ENCODE assay signal across 8 cellular contexts in the genomic region with DNA sequence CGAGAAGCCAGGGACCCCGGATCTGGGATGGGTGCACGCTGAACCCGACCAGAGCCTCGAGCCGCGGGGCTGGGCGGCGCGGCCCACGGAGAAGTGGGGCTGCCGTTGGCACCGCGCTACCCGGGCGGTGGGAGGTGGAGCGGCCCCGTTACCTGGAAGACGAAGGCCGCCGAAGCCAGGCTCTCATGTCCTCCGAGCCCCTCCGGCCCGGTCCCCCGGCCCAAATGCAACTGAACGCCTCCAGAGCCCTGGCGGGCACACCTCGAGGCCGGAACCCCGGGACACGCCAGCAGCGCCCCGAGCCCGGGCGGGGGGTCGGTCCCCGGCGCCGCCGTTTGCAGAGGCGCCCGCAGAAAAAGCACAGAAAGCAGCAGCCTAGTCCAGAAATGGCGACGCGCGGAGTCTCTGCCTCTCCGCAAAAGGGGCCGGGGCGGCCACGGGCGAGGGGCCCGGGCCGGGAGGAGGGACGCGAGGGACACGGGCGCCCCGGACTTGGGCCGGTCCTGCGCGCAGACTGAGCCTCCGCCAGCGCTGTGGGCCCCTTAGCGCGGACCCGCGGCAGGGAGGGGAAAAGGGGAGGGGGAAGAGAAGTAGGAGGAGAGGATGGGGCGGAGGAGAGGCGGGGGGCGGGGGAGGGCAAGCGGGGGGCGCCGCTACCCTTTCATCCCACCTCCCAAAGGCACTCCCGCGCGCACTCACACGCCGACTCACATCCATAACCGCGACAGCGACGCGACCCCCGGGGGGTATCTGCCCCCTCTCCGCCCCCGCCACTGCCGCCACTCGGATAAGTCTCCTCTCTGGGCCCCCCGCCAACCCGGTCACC. TPM values are rescaled to one million over a fixed set of nuclear protein-coding genes. Genes with fewer than 3 reads are reported as not detected.
A peak's percentile ranks its signal among the peaks of the same experiment; 100 is the strongest.
DNase-seq lines count a peak whose midpoint lies in the region; ATAC-seq lines count a peak whose summit lies in the region.

No MANE protein-coding gene starts in this region.

- no peaks in the 10 kb centered on the region for H3K9me3 Mint-ChIP-seq in activated T-helper 1 cell treated with anti-CD3 and anti-CD28 coated beads, Interleukin-12 subunit alpha, Interleukin-12 subunit beta, Interleukin-2, Interleukin-4 antibody, amounts not matched to agents 30 ng/mL and 10 ng/mL and 1 ng/mL, durations not matched to agents 14 hours and 24 hours and 36 hours

- intact Hi-C loops in activated T-helper 1 cell treated with anti-CD3 and anti-CD28 coated beads, Interleukin-12 subunit alpha, Interleukin-12 subunit beta, Interleukin-2, Interleukin-4 antibody, amounts not matched to agents 30 ng/mL and 10 ng/mL and 1 ng/mL, durations not matched to agents 14 hours and 24 hours and 36 hours (cut with micrococcal nuclease) = loop anchor here (2.0 to 10.0 kb wide), 6 partner anchors 25 to 607 kb away; no protein-coding TSS in a partner anchor
- intact Hi-C loops in left cardiac atrium (cut with DNase I) (loop anchor here (2.0 to 10.0 kb wide), 3 partner anchors 95 to 268 kb away; no protein-coding TSS in a partner anchor), sciatic nerve (cut with DNase I) (no loop called here)

- no peak overlapping the region for H2AFZ ChIP-seq in Karpas-422 (ENCODE audit: low read length)

- H3K9me2 ChIP-seq in Karpas-422 (replicated peaks; ENCODE audit: insufficient read depth, low read length) = no peaks in the 10 kb centered on the region

- peak overlapping the region in 10 of 11 experiments; percentile 86 to 95 (median 91); a peak in 20 of 22 replicates for H3K27ac ChIP-seq in BLaER1 treated with 17β-estradiol and CSF1 and Interleukin-3, amounts not matched to agents 10 nM and 100 nM
- no peak overlapping the region for H3K27ac ChIP-seq in Karpas-422 (ENCODE audit: low read length)

- H3K79me2 ChIP-seq in Karpas-422 (ENCODE audit: low read length) = no peaks in the 10 kb centered on the region

- H3K4me1 Mint-ChIP-seq in activated T-helper 1 cell treated with anti-CD3 and anti-CD28 coated beads, Interleukin-12 subunit alpha, Interleukin-12 subunit beta, Interleukin-2, Interleukin-4 antibody, amounts not matched to agents 30 ng/mL and 10 ng/mL and 1 ng/mL, durations not matched to agents 14 hours and 24 hours and 36 hours (ENCODE audit: low read depth) = peaks cover 37% of the 10 kb centered on the region

- no peak overlapping the region for H3K27ac Mint-ChIP-seq in activated T-helper 1 cell treated with anti-CD3 and anti-CD28 coated beads, Interleukin-12 subunit alpha, Interleukin-12 subunit beta, Interleukin-2, Interleukin-4 antibody, amounts not matched to agents 30 ng/mL and 10 ng/mL and 1 ng/mL, durations not matched to agents 14 hours and 24 hours and 36 hours

- H3K36me3 Mint-ChIP-seq in activated T-helper 1 cell treated with anti-CD3 and anti-CD28 coated beads, Interleukin-12 subunit alpha, Interleukin-12 subunit beta, Interleukin-2, Interleukin-4 antibody, amounts not matched to agents 30 ng/mL and 10 ng/mL and 1 ng/mL, durations not matched to agents 14 hours and 24 hours and 36 hours (ENCODE audit: low read depth) = no peaks in the 10 kb centered on the region

- peak overlapping the region; percentile 81 to 95 (median 89) for H3K9ac ChIP-seq in BLaER1 treated with 17β-estradiol and CSF1 and Interleukin-3, amounts not matched to agents 10 nM and 100 nM
- H3K9ac ChIP-seq in Karpas-422 (ENCODE audit: low read length) = no peak overlapping the region

- H3K27me3 Mint-ChIP-seq in activated T-helper 1 cell treated with anti-CD3 and anti-CD28 coated beads, Interleukin-12 subunit alpha, Interleukin-12 subunit beta, Interleukin-2, Interleukin-4 antibody, amounts not matched to agents 30 ng/mL and 10 ng/mL and 1 ng/mL, durations not matched to agents 14 hours and 24 hours and 36 hours (ENCODE audit: insufficient read depth) = peaks cover 18% of the 10 kb centered on the region

- H3K9me3 ChIP-seq in BLaER1 treated with 17β-estradiol and CSF1 and Interleukin-3, amounts not matched to agents 10 nM and 100 nM (replicated peaks in 1 of 11) = no peaks in the 10 kb centered on the region
- no peaks in the 10 kb centered on the region for H3K9me3 ChIP-seq in Karpas-422 (ENCODE audit: low read length)

- no peaks in the 10 kb centered on the region; a peak in 1 of 22 replicates for H3K36me3 ChIP-seq in BLaER1 treated with 17β-estradiol and CSF1 and Interleukin-3, amounts not matched to agents 10 nM and 100 nM
- no peaks in the 10 kb centered on the region for H3K36me3 ChIP-seq in Karpas-422 (ENCODE audit: insufficient read depth, low read length)

- H3K27me3 ChIP-seq in BLaER1 treated with 17β-estradiol and CSF1 and Interleukin-3, amounts not matched to agents 10 nM and 100 nM = peaks cover 22 to 43% (median 30%) of the 10 kb centered on the region in 11 experiments
- no peaks in the 10 kb centered on the region for H3K27me3 ChIP-seq in Karpas-422 (ENCODE audit: low read length)

- peaks cover 33 to 65% (median 51%) of the 10 kb centered on the region in 10 experiments for H3K4me1 ChIP-seq in BLaER1 treated with 17β-estradiol and CSF1 and Interleukin-3, amounts not matched to agents 10 nM and 100 nM
- H3K4me1 ChIP-seq in Karpas-422 (ENCODE audit: low read length) = peaks cover 4% of the 10 kb centered on the region; the same call in 1 of the 2 replicates

- no peak for DNase-seq in Karpas-422
- DNase-seq in activated T-helper 1 cell treated with anti-CD3 and anti-CD28 coated beads, Interleukin-12 subunit alpha, Interleukin-12 subunit beta, Interleukin-2, Interleukin-4 antibody, amounts not matched to agents 30 ng/mL and 10 ng/mL and 1 ng/mL, durations not matched to agents 14 hours and 24 hours and 36 hours (ENCODE audit: low spot score) = peak; percentile 12
- peak; percentile 43 for DNase-seq in left cardiac atrium
- DNase-seq in sciatic nerve (ENCODE audit: low spot score) = peak; percentile 75
- no peak for DNase-seq in effector CD8-positive, alpha-beta T cell (lab: John Stamatoyannopoulos, UW)

- peak overlapping the region in 9 of 11 experiments; percentile 86 to 100 (median 99); a peak in 21 of 22 replicates for H3K4me2 ChIP-seq in BLaER1 treated with 17β-estradiol and CSF1 and Interleukin-3, amounts not matched to agents 10 nM and 100 nM
- peak overlapping the region; percentile 38 for H3K4me2 ChIP-seq in Karpas-422 (ENCODE audit: low read depth, low read length, poor library complexity, severe bottlenecking)

- peak overlapping the region; percentile 85 for H3K4me3 Mint-ChIP-seq in activated T-helper 1 cell treated with anti-CD3 and anti-CD28 coated beads, Interleukin-12 subunit alpha, Interleukin-12 subunit beta, Interleukin-2, Interleukin-4 antibody, amounts not matched to agents 30 ng/mL and 10 ng/mL and 1 ng/mL, durations not matched to agents 14 hours and 24 hours and 36 hours

- peaks cover 0 to 39% (median 9%) of the 10 kb centered on the region in 11 experiments; a peak in 15 of 22 replicates for H4K20me1 ChIP-seq in BLaER1 treated with 17β-estradiol and CSF1 and Interleukin-3, amounts not matched to agents 10 nM and 100 nM
- H4K20me1 ChIP-seq in Karpas-422 (ENCODE audit: insufficient read depth, low read depth, low read length) = no peaks in the 10 kb centered on the region; the same call in 1 of the 2 replicates

- ATAC-seq in left cardiac atrium (peak; percentile 25 to 38), sciatic nerve (peak; percentile 21), HG02885 (IDR thresholded peaks at IDR 0.05; ENCODE audit: poor library complexity, unreplicated experiment) (no peak), GM21723 (IDR thresholded peaks at IDR 0.05; ENCODE audit: unreplicated experiment) (no peak)

- H3K4me3 ChIP-seq in BLaER1 treated with 17β-estradiol and CSF1 and Interleukin-3, amounts not matched to agents 10 nM and 100 nM = peak overlapping the region; percentile 75 to 91 (median 81)
- H3K4me3 ChIP-seq in Karpas-422 (ENCODE audit: low read length) = peak overlapping the region; percentile 59; the same call in 1 of the 2 replicates

RNA-seq across cellular contexts. Expression of a gene that starts 1.4 kb away (rescaled TPM):
- total RNA-seq in Karpas-422 (2014; rRNA removed; shearing (Covaris generic); ENCODE audit: low replicate concordance) = not detected in 2 replicates
- 4.9 and 5.6 TPM in 2 replicates for total RNA-seq in activated T-helper 1 cell treated with anti-CD3 and anti-CD28 coated beads, Interleukin-12 subunit alpha, Interleukin-12 subunit beta, Interleukin-2, Interleukin-4 antibody, amounts not matched to agents 30 ng/mL and 10 ng/mL and 1 ng/mL, durations not matched to agents 14 hours and 24 hours and 36 hours
- total RNA-seq in left cardiac atrium = 10 to 100 TPM; 16.4 to 28.5 TPM
- 18.0 TPM for total RNA-seq in sciatic nerve

Comparison
In these comparisons a context has a peak if more than half of its experiments do, and no peak if none do; other contexts are left out.
1. DNase-seq: peak in activated T-helper 1 cell treated with anti-CD3 and anti-CD28 coated beads, Interleukin-12 subunit alpha, Interleukin-12 subunit beta, Interleukin-2, Interleukin-4 antibody, amounts not matched to agents 30 ng/mL and 10 ng/mL and 1 ng/mL, durations not matched to agents 14 hours and 24 hours and 36 hours (single experiment), left cardiac atrium (single experiment) and sciatic nerve (single experiment); none in Karpas-422 (single experiment) and effector CD8-positive, alpha-beta T cell (single experiment).
2. ATAC-seq: peak in left cardiac atrium (2 of 2) and sciatic nerve (single experiment); none in HG02885 (single experiment) and GM21723 (single experiment).